25 cellular contexts compared by ENCODE assay signal in genomic region chrX:47148946-47149345, GRCh38. TPM values are rescaled to one million over a fixed set of nuclear protein-coding genes. Genes with fewer than 3 reads are reported as not detected.
DNase-seq lines count a peak whose midpoint lies in the region; ATAC-seq and TF ChIP-seq lines count a peak whose summit lies in the region.
"Had no signal": no experiment of that assay in that cellular context is flagged by ENCODE, and none has a peak within 500 bp of the region (broad histone marks: within the 10 kb centered on the region; RNA-seq: fewer than 3 reads in every experiment).

No MANE protein-coding gene starts in this region.

- ATAC-seq in HG03520 (IDR thresholded peaks at IDR 0.05; ENCODE audit: unreplicated experiment), result no peak
- no peak for ATAC-seq in HG03565 (IDR thresholded peaks at IDR 0.05; ENCODE audit: unreplicated experiment)
- ATAC-seq: left lung; stimulated activated naive CD8-positive, alpha-beta T cell treated with anti-CD3 and anti-CD28 coated beads, Interleukin-15, amount 100 ng/mL, for 72 hours had no signal

- no peak for TF ChIP-seq CTCF in fibroblast of pulmonary artery (IDR thresholded peaks at IDR 0.05; ENCODE audit: low read length, missing control alignments)

- intact Hi-C loops in posterior vena cava (cut with DNase I), result no loop called here

- no peak overlapping the region for H3K4me3 ChIP-seq in fibroblast of pulmonary artery (replicated peaks; ENCODE audit: low read depth, low read length)
- H3K4me3 ChIP-seq: HAP-1, left lung, skin epidermis, tibial nerve had no signal

- peak; percentile 27 for DNase-seq in stimulated activated naive CD4-positive, alpha-beta T cell treated with Interleukin-2 at 50 U/mL for 16 hours (lab: John Stamatoyannopoulos, UW)
- DNase-seq in stimulated activated naive CD4-positive, alpha-beta T cell (lab: John Stamatoyannopoulos, UW), result no peak
- DNase-seq in activated naive CD4-positive, alpha-beta T cell treated with anti-CD3 and anti-CD28 coated beads, Interleukin-2, amount 50 U/mL, for 16 hours, result peak; percentile 24
- DNase-seq in fibroblast of pulmonary artery (ENCODE audit: low read depth), result peak; percentile 62
- DNase-seq in NOMO-1 treated with dmso at 0.1 percent for 144 hours (lab: John Stamatoyannopoulos, UW; ENCODE audit: unreplicated experiment), result no peak
- no peak for DNase-seq in posterior vena cava (ENCODE audit: low spot score)
- DNase-seq: CD4-positive, CD25-positive, alpha-beta regulatory T cell; EL; foreskin melanocyte; hippocampal formation; immature natural killer cell; IMR-90; left lung; naive B cell; NCI-H1105; NCI-H1930; NCI-H226; nucleus accumbens; SK-N-SH; stimulated activated naive CD8-positive, alpha-beta T cell treated with anti-CD3 and anti-CD28 coated beads, Interleukin-15, amount 100 ng/mL, for 72 hours had no signal

RNA-seq across cellular contexts. Expression of gene RBM10, which starts 3.9 kb away (rescaled TPM):
- total RNA-seq in posterior vena cava, result 10 to 100 TPM; 17.8 to 20.8 TPM

RNA-seq across cellular contexts. Expression of gene NDUFB11, which starts 4.4 kb away (rescaled TPM):
- total RNA-seq in posterior vena cava, result 10 to 100 TPM; 35.7 to 44.0 TPM

RNA-seq across cellular contexts. Expression of gene UBA1, which starts 44.7 kb away (rescaled TPM):
- 100 to 1,000 TPM; 151 to 179 TPM for total RNA-seq in posterior vena cava

Comparison
In these comparisons a context has a peak if more than half of its experiments do, and no peak if none do; other contexts are left out.
1. DNase-seq: peak in stimulated activated naive CD4-positive, alpha-beta T cell treated with Interleukin-2 at 50 U/mL for 16 hours (single experiment), activated naive CD4-positive, alpha-beta T cell treated with anti-CD3 and anti-CD28 coated beads, Interleukin-2, amount 50 U/mL, for 16 hours (single experiment) and fibroblast of pulmonary artery (single experiment); none in stimulated activated naive CD4-positive, alpha-beta T cell (0 of 6), NOMO-1 treated with dmso at 0.1 percent for 144 hours (single experiment) and posterior vena cava (single experiment).